1 cellular context compared by ENCODE assay signal in the genomic region with DNA sequence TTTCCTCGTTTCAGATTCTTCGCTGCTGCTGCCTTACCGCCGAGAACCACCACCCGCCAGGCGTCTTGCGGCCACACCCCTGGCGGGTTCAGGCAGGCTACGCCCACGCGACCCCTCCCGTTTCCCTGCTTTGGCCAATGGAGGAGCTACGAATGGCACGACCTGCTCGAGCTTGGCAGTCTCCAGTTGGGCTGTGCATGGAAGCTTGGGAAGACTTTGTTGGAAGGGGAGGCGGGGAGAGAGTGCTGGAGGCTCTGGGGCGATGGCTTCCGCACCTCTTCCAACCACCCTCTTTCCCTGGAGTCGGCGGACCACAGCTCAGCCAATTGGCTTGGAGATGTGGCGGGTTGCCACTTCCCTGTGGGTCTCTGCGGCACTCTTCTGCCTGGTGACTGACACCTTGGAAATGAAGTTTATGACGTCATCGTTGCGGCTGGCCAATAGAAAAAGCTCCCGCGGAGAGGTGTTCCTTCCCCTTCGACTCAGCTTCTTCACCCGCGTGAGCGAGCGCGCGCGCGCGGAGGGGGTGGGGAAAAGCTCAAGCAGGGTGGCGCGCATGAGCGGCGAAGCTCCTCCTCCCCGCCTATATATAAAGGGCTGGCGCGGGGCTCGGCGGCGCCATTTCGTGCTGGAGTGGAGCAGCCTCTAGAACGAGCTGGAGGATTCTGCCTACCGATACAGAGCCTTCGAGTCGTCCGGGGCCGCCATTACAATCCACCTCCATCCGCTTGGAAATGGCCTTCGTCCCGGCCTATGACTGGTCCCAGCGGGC.
TF ChIP-seq lines count a peak whose summit lies in the region.

No MANE protein-coding gene starts in this region.

TF ChIP-seq in GM12878, 131 proteins besides CTCF, POLR2A, EP300 and RAD21 (continued from another document and continues in another):
- TF ChIP-seq, protein P1, sequence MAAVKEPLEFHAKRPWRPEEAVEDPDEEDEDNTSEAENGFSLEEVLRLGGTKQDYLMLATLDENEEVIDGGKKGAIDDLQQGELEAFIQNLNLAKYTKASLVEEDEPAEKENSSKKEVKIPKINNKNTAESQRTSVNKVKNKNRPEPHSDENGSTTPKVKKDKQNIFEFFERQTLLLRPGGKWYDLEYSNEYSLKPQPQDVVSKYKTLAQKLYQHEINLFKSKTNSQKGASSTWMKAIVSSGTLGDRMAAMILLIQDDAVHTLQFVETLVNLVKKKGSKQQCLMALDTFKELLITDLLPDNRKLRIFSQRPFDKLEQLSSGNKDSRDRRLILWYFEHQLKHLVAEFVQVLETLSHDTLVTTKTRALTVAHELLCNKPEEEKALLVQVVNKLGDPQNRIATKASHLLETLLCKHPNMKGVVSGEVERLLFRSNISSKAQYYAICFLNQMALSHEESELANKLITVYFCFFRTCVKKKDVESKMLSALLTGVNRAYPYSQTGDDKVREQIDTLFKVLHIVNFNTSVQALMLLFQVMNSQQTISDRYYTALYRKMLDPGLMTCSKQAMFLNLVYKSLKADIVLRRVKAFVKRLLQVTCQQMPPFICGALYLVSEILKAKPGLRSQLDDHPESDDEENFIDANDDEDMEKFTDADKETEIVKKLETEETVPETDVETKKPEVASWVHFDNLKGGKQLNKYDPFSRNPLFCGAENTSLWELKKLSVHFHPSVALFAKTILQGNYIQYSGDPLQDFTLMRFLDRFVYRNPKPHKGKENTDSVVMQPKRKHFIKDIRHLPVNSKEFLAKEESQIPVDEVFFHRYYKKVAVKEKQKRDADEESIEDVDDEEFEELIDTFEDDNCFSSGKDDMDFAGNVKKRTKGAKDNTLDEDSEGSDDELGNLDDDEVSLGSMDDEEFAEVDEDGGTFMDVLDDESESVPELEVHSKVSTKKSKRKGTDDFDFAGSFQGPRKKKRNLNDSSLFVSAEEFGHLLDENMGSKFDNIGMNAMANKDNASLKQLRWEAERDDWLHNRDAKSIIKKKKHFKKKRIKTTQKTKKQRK (IDR thresholded peaks at IDR 0.05; ENCODE audit: low read depth, low read length), result no peak
- TF ChIP-seq SMAD1 (IDR thresholded peaks at IDR 0.05; ENCODE audit: low read depth, partially characterized antibody) (peak; percentile 97), RUNX3 (IDR thresholded peaks at IDR 0.05; ENCODE audit: low read length) (no peak), NRF1 (conservative IDR thresholded peaks at IDR 0.05; ENCODE audit: low read depth, low read length) (peak; percentile 65), IKZF2 (IDR thresholded peaks at IDR 0.05) (peak; percentile 95 to 98), HDGF (IDR thresholded peaks at IDR 0.05) (peak; percentile 100), MTA2 (IDR thresholded peaks at IDR 0.05; ENCODE audit: low read depth) (no peak; the same call in 1 of the 2 replicates), MEF2A (IDR thresholded peaks at IDR 0.05; ENCODE audit: insufficient read depth, low read depth, low read length) (0 out of 2 replicates have a peak, but pooled peaks have one; percentile 45), POLR2AphosphoS5 (IDR thresholded peaks at IDR 0.05; ENCODE audit: low read length) (peak; percentile 100), YY1 (IDR thresholded peaks at IDR 0.05; ENCODE audit: low read depth, low read length) (peak; percentile 97), ZNF384 (IDR thresholded peaks at IDR 0.05; ENCODE audit: borderline replicate concordance, low read depth, low read length) (no peak), TBL1XR1 (IDR thresholded peaks at IDR 0.05; ENCODE audit: low read depth, low read length) (peak; percentile 57; the same call in 1 of the 2 replicates), MYB (IDR thresholded peaks at IDR 0.05; ENCODE audit: borderline replicate concordance, low read depth, low read length) (no peak), TCF12 (IDR thresholded peaks at IDR 0.05; ENCODE audit: low read depth, low read length) (peak; percentile 89), GATAD2B (conservative IDR thresholded peaks at IDR 0.05; ENCODE audit: low read depth) (peak; percentile 38; the same call in 1 of the 2 replicates), ZNF207 (IDR thresholded peaks at IDR 0.05; ENCODE audit: borderline replicate concordance) (no peak; the same call in 1 of the 2 replicates), ETV6 (conservative IDR thresholded peaks at IDR 0.05 in 1 of 2, IDR thresholded peaks at IDR 0.05 in 1 of 2; ENCODE audit: borderline replicate concordance in 1 of 2, low read depth in 1 of 2) (no peak; a peak in 1 of 4 replicates), SMAD5 (IDR thresholded peaks at IDR 0.05; ENCODE audit: low read depth) (peak; percentile 99), CHD2 (IDR thresholded peaks at IDR 0.05; ENCODE audit: borderline replicate concordance, low read depth, low read length) (peak; percentile 66; the same call in 1 of the 2 replicates), MYC (IDR thresholded peaks at IDR 0.05; ENCODE audit: insufficient read depth, insufficient read length, insufficient replicate concordance, low read length, severe bottlenecking) (no peak), SIX5 (IDR thresholded peaks at IDR 0.05; ENCODE audit: low read depth, low read length, severe bottlenecking) (peak; percentile 14), MXI1 (IDR thresholded peaks at IDR 0.05; ENCODE audit: low read depth, low read length) (no peak; the same call in 1 of the 2 replicates), POLR2AphosphoS2 (IDR thresholded peaks at IDR 0.05; ENCODE audit: low read depth, low read length) (peak; percentile 99), TARDBP (IDR thresholded peaks at IDR 0.05; ENCODE audit: borderline replicate concordance) (0 out of 2 replicates have a peak, but pooled peaks have one; percentile 51), ATF7 (IDR thresholded peaks at IDR 0.05; ENCODE audit: low read depth) (peak; percentile 100), KDM1A (IDR thresholded peaks at IDR 0.05; ENCODE audit: borderline replicate concordance) (no peak), FOS (IDR thresholded peaks at IDR 0.05; ENCODE audit: borderline replicate concordance, extremely low read depth, insufficient read length) (no peak)
- TF ChIP-seq, protein P2, sequence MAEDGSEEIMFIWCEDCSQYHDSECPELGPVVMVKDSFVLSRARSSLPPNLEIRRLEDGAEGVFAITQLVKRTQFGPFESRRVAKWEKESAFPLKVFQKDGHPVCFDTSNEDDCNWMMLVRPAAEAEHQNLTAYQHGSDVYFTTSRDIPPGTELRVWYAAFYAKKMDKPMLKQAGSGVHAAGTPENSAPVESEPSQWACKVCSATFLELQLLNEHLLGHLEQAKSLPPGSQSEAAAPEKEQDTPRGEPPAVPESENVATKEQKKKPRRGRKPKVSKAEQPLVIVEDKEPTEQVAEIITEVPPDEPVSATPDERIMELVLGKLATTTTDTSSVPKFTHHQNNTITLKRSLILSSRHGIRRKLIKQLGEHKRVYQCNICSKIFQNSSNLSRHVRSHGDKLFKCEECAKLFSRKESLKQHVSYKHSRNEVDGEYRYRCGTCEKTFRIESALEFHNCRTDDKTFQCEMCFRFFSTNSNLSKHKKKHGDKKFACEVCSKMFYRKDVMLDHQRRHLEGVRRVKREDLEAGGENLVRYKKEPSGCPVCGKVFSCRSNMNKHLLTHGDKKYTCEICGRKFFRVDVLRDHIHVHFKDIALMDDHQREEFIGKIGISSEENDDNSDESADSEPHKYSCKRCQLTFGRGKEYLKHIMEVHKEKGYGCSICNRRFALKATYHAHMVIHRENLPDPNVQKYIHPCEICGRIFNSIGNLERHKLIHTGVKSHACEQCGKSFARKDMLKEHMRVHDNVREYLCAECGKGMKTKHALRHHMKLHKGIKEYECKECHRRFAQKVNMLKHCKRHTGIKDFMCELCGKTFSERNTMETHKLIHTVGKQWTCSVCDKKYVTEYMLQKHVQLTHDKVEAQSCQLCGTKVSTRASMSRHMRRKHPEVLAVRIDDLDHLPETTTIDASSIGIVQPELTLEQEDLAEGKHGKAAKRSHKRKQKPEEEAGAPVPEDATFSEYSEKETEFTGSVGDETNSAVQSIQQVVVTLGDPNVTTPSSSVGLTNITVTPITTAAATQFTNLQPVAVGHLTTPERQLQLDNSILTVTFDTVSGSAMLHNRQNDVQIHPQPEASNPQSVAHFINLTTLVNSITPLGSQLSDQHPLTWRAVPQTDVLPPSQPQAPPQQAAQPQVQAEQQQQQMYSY (CRISPR knock-in tag; IDR thresholded peaks at IDR 0.05), result peak; percentile 96; the same call in 1 of the 2 replicates
- TF ChIP-seq, protein P3, sequence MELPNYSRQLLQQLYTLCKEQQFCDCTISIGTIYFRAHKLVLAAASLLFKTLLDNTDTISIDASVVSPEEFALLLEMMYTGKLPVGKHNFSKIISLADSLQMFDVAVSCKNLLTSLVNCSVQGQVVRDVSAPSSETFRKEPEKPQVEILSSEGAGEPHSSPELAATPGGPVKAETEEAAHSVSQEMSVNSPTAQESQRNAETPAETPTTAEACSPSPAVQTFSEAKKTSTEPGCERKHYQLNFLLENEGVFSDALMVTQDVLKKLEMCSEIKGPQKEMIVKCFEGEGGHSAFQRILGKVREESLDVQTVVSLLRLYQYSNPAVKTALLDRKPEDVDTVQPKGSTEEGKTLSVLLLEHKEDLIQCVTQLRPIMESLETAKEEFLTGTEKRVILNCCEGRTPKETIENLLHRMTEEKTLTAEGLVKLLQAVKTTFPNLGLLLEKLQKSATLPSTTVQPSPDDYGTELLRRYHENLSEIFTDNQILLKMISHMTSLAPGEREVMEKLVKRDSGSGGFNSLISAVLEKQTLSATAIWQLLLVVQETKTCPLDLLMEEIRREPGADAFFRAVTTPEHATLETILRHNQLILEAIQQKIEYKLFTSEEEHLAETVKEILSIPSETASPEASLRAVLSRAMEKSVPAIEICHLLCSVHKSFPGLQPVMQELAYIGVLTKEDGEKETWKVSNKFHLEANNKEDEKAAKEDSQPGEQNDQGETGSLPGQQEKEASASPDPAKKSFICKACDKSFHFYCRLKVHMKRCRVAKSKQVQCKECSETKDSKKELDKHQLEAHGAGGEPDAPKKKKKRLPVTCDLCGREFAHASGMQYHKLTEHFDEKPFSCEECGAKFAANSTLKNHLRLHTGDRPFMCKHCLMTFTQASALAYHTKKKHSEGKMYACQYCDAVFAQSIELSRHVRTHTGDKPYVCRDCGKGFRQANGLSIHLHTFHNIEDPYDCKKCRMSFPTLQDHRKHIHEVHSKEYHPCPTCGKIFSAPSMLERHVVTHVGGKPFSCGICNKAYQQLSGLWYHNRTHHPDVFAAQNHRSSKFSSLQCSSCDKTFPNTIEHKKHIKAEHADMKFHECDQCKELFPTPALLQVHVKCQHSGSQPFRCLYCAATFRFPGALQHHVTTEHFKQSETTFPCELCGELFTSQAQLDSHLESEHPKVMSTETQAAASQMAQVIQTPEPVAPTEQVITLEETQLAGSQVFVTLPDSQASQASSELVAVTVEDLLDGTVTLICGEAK (IDR thresholded peaks at IDR 0.05; ENCODE audit: borderline replicate concordance), result no peak
- TF ChIP-seq, protein P4, sequence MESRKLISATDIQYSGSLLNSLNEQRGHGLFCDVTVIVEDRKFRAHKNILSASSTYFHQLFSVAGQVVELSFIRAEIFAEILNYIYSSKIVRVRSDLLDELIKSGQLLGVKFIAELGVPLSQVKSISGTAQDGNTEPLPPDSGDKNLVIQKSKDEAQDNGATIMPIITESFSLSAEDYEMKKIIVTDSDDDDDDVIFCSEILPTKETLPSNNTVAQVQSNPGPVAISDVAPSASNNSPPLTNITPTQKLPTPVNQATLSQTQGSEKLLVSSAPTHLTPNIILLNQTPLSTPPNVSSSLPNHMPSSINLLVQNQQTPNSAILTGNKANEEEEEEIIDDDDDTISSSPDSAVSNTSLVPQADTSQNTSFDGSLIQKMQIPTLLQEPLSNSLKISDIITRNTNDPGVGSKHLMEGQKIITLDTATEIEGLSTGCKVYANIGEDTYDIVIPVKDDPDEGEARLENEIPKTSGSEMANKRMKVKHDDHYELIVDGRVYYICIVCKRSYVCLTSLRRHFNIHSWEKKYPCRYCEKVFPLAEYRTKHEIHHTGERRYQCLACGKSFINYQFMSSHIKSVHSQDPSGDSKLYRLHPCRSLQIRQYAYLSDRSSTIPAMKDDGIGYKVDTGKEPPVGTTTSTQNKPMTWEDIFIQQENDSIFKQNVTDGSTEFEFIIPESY (IDR thresholded peaks at IDR 0.05), result no peak
- TF ChIP-seq, protein P5, sequence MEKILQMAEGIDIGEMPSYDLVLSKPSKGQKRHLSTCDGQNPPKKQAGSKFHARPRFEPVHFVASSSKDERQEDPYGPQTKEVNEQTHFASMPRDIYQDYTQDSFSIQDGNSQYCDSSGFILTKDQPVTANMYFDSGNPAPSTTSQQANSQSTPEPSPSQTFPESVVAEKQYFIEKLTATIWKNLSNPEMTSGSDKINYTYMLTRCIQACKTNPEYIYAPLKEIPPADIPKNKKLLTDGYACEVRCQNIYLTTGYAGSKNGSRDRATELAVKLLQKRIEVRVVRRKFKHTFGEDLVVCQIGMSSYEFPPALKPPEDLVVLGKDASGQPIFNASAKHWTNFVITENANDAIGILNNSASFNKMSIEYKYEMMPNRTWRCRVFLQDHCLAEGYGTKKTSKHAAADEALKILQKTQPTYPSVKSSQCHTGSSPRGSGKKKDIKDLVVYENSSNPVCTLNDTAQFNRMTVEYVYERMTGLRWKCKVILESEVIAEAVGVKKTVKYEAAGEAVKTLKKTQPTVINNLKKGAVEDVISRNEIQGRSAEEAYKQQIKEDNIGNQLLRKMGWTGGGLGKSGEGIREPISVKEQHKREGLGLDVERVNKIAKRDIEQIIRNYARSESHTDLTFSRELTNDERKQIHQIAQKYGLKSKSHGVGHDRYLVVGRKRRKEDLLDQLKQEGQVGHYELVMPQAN (conservative IDR thresholded peaks at IDR 0.05), result no peak
- TF ChIP-seq, protein P6, sequence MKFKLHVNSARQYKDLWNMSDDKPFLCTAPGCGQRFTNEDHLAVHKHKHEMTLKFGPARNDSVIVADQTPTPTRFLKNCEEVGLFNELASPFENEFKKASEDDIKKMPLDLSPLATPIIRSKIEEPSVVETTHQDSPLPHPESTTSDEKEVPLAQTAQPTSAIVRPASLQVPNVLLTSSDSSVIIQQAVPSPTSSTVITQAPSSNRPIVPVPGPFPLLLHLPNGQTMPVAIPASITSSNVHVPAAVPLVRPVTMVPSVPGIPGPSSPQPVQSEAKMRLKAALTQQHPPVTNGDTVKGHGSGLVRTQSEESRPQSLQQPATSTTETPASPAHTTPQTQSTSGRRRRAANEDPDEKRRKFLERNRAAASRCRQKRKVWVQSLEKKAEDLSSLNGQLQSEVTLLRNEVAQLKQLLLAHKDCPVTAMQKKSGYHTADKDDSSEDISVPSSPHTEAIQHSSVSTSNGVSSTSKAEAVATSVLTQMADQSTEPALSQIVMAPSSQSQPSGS (IDR thresholded peaks at IDR 0.05; ENCODE audit: low read length), result no peak
- TF ChIP-seq, protein P7, sequence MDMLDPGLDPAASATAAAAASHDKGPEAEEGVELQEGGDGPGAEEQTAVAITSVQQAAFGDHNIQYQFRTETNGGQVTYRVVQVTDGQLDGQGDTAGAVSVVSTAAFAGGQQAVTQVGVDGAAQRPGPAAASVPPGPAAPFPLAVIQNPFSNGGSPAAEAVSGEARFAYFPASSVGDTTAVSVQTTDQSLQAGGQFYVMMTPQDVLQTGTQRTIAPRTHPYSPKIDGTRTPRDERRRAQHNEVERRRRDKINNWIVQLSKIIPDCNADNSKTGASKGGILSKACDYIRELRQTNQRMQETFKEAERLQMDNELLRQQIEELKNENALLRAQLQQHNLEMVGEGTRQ (IDR thresholded peaks at IDR 0.05; ENCODE audit: borderline replicate concordance, low read depth, low read length), result peak; percentile 1; the same call in 1 of the 2 replicates
- TF ChIP-seq, protein P8, sequence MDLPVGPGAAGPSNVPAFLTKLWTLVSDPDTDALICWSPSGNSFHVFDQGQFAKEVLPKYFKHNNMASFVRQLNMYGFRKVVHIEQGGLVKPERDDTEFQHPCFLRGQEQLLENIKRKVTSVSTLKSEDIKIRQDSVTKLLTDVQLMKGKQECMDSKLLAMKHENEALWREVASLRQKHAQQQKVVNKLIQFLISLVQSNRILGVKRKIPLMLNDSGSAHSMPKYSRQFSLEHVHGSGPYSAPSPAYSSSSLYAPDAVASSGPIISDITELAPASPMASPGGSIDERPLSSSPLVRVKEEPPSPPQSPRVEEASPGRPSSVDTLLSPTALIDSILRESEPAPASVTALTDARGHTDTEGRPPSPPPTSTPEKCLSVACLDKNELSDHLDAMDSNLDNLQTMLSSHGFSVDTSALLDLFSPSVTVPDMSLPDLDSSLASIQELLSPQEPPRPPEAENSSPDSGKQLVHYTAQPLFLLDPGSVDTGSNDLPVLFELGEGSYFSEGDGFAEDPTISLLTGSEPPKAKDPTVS (IDR thresholded peaks at IDR 0.05; ENCODE audit: low read depth, low read length), result peak; percentile 30; the same call in 1 of the 2 replicates
